In the genomic region with DNA sequence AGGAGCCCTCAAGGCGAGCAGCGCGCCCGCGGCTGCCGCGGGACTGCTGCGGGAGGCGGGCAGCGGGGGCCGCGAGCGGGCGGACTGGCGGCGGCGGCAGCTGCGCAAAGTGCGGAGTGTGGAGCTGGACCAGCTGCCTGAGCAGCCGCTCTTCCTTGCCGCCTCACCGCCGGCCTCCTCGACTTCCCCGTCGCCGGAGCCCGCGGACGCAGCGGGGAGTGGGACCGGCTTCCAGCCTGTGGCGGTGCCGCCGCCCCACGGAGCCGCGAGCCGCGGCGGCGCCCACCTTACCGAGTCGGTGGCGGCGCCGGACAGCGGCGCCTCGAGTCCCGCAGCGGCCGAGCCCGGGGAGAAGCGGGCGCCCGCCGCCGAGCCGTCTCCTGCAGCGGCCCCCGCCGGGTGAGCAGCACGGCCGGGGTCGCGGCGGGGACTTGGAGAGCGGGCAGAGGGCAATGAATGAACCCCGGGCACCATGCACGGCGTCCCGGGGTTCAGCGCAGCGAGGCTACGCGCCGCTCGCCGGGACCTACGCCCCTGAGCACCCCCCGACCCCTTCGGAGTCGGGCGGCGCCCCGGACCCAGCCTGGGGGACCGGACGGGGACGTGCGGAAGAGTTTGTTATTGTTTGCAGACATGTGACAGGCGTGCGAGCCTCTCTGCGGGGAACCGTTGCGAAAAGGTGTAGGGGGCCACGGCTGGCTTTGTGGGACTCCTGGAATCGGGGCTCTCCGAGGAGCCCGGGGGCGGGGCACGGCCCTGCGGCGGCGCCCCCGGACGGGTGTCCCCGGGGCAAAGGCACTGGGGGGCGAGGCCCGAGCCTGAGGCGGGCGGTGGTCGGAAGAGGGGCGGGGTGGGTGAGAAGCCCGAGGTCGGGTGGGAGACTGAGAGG, we compare ENCODE assay signal across 8 cellular contexts. TPM values are rescaled to one million over a fixed set of nuclear protein-coding genes. Genes with fewer than 3 reads are reported as not detected.
A peak's percentile ranks its signal among the peaks of the same experiment; 100 is the strongest.
DNase-seq lines count a peak whose midpoint lies in the region; ATAC-seq and TF ChIP-seq lines count a peak whose summit lies in the region.

No MANE protein-coding gene starts in this region.

- TF ChIP-seq CTCF in foreskin fibroblast (IDR thresholded peaks at IDR 0.05; ENCODE audit: low read depth, low read length) = no peak
- TF ChIP-seq CTCF in omental fat pad (IDR thresholded peaks at IDR 0.05) = no peak

- DNase-seq in DMS53 (lab: John Stamatoyannopoulos, UW) = peak; percentile 88
- no peak for DNase-seq in DMS53 treated with DMSO at 0.1 percent for 48 hours (lab: John Stamatoyannopoulos, UW; ENCODE audit: unreplicated experiment)
- DNase-seq in NCI-H69 (lab: John Stamatoyannopoulos, UW) = peak; percentile 81
- DNase-seq in activated T-helper 9 cell treated with anti-CD3 and anti-CD28 coated beads, Interleukin-2, amount 50 U/mL, for 16 hours (ENCODE audit: low read depth) = peak; percentile 35
- DNase-seq in foreskin fibroblast = peak; percentile 25 to 76
- no peak for DNase-seq in omental fat pad (ENCODE audit: low spot score)
- no peak for DNase-seq in DMS153 treated with DMSO at 0.1 percent for 48 hours (lab: John Stamatoyannopoulos, UW; ENCODE audit: unreplicated experiment)

- ATAC-seq in HG02763 (IDR thresholded peaks at IDR 0.05; ENCODE audit: unreplicated experiment) = peak; percentile 33
- ATAC-seq in omental fat pad (ENCODE audit: low FRiP score) = peak; percentile 29

- peak overlapping the region; percentile 64 to 88 for H3K4me3 ChIP-seq in foreskin fibroblast (ENCODE audit: low read depth in 1 of 2, low read length in 2 of 2)

RNA-seq across cellular contexts. Expression of a gene that starts 0.6 kb away (rescaled TPM):
- 10 to 100 TPM; 13.2 to 31.5 (median 19.0) TPM for total RNA-seq in omental fat pad

Comparison
In these comparisons a context has a peak if more than half of its experiments do, and no peak if none do; other contexts are left out.
1. DNase-seq: peak in DMS53 (single experiment), NCI-H69 (single experiment), activated T-helper 9 cell treated with anti-CD3 and anti-CD28 coated beads, Interleukin-2, amount 50 U/mL, for 16 hours (single experiment) and foreskin fibroblast (2 of 2); none in DMS53 treated with DMSO at 0.1 percent for 48 hours (single experiment), omental fat pad (single experiment) and DMS153 treated with DMSO at 0.1 percent for 48 hours (single experiment).